ENCODE assay signal across 8 cellular contexts in genomic region chr7:93055543-93056107, GRCh38.
A peak's percentile ranks its signal among the peaks of the same experiment; 100 is the strongest.
DNase-seq lines count a peak whose midpoint lies in the region; ATAC-seq and TF ChIP-seq lines count a peak whose summit lies in the region.

No MANE protein-coding gene starts in this region.

- no peaks in the 10 kb centered on the region for H3K4me1 ChIP-seq in thoracic aorta (ENCODE audit: control insufficient read depth in 1 of 2, low read depth in 2 of 2)

- H3K36me3 ChIP-seq in thoracic aorta, result no peaks in the 10 kb centered on the region

- H3K27me3 ChIP-seq in thoracic aorta (replicated peaks; ENCODE audit: insufficient read depth), result no peaks in the 10 kb centered on the region

- TF ChIP-seq CTCF in thoracic aorta (IDR thresholded peaks at IDR 0.05), result peak; percentile 78

- no peak overlapping the region for H3K4me3 ChIP-seq in thoracic aorta

- DNase-seq in activated CD4-positive, CD25-positive, alpha-beta regulatory T cell treated with anti-CD3 and anti-CD28 coated beads, Interleukin-2, amount 50 U/mL, for 72 hours, result no peak
- DNase-seq in NCI-H2196 (lab: John Stamatoyannopoulos, UW; ENCODE audit: unreplicated experiment), result peak; percentile 40
- DNase-seq in amniotic epithelial cell (ENCODE audit: low read depth), result peak; percentile 34
- DNase-seq in iPS-NIHi11 (ENCODE audit: low spot score), result peak; percentile 57
- no peak for DNase-seq in thoracic aorta (ENCODE audit: low spot score)

- peak; percentile 35 to 70 for ATAC-seq in activated CD4-positive, CD25-positive, alpha-beta regulatory T cell treated with anti-CD3 and anti-CD28 coated beads, Interleukin-2, amount 50 U/mL, for 24 hours
- peak; percentile 78 for ATAC-seq in HG02678 (IDR thresholded peaks at IDR 0.05; ENCODE audit: unreplicated experiment)
- ATAC-seq in thoracic aorta (ENCODE audit: insufficient number of reproducible peaks, low FRiP score, low read depth), result no peak
- ATAC-seq in HG03139 (IDR thresholded peaks at IDR 0.05; ENCODE audit: unreplicated experiment), result no peak

- H3K27ac ChIP-seq in thoracic aorta, result no peak overlapping the region

- H3K9me3 ChIP-seq in thoracic aorta, result no peaks in the 10 kb centered on the region

Comparison
In these comparisons a context has a peak if more than half of its experiments do, and no peak if none do; other contexts are left out.
1. ATAC-seq: peak in activated CD4-positive, CD25-positive, alpha-beta regulatory T cell treated with anti-CD3 and anti-CD28 coated beads, Interleukin-2, amount 50 U/mL, for 24 hours (2 of 2) and HG02678 (single experiment); none in thoracic aorta (single experiment) and HG03139 (single experiment).
2. DNase-seq: peak in NCI-H2196 (single experiment), amniotic epithelial cell (single experiment) and iPS-NIHi11 (single experiment); none in activated CD4-positive, CD25-positive, alpha-beta regulatory T cell treated with anti-CD3 and anti-CD28 coated beads, Interleukin-2, amount 50 U/mL, for 72 hours (single experiment) and thoracic aorta (single experiment).